ENCODE assay signal across 11 cellular contexts in genomic region chr1:44485933-44486475, GRCh38.
DNase-seq lines count a peak whose midpoint lies in the region; ATAC-seq and TF ChIP-seq lines count a peak whose summit lies in the region.
"Had no signal": no experiment of that assay in that cellular context is flagged by ENCODE, and none has a peak within 500 bp of the region (broad histone marks: within the 10 kb centered on the region; RNA-seq: fewer than 3 reads in every experiment).

No MANE protein-coding gene starts in this region.

- peak overlapping the region; percentile 84 for H3K9ac ChIP-seq in smooth muscle cell (ENCODE audit: low read depth)

- H3K4me1 ChIP-seq in SJCRH30: peaks cover 25% of the 10 kb centered on the region
- H3K4me1 ChIP-seq in right atrium auricular region: peaks cover 0 to 29% of the 10 kb centered on the region in 2 donors
- peaks cover 28% of the 10 kb centered on the region for H3K4me1 ChIP-seq in smooth muscle cell (ENCODE audit: low read depth)
- H3K4me1 ChIP-seq: Peyer's patch had no signal

- peak overlapping the region; percentile 5 for H2AFZ ChIP-seq in smooth muscle cell (ENCODE audit: low read depth)

- peak overlapping the region; percentile 95 for H3K27ac ChIP-seq in SJCRH30
- peak overlapping the region; percentile 74 to 77 for H3K27ac ChIP-seq in right atrium auricular region
- peak overlapping the region; percentile 91 for H3K27ac ChIP-seq in smooth muscle cell (ENCODE audit: low read depth)
- H3K27ac ChIP-seq: C4-2B, suprapubic skin had no signal

- 44% methylated on average over 5 of the region's 5 CpGs for WGBS in smooth muscle cell (ENCODE audit: low lambda C conversion rate)

- H3K27me3 ChIP-seq in H7 (ENCODE audit: control insufficient read depth, insufficient read depth, low read length): no peaks in the 10 kb centered on the region
- no peaks in the 10 kb centered on the region for H3K27me3 ChIP-seq in SJCRH30
- H3K27me3 ChIP-seq in right atrium auricular region: no peaks in the 10 kb centered on the region
- H3K27me3 ChIP-seq in smooth muscle cell (ENCODE audit: low read depth): no peaks in the 10 kb centered on the region
- H3K27me3 ChIP-seq: Peyer's patch had no signal

- no peak overlapping the region for H3K4me3 ChIP-seq in H7 (ENCODE audit: insufficient read depth, low read depth, low read length)
- peak overlapping the region; percentile 37 for H3K4me3 ChIP-seq in SJCRH30
- H3K4me3 ChIP-seq in right atrium auricular region: no peak overlapping the region
- peak overlapping the region; percentile 26 for H3K4me3 ChIP-seq in smooth muscle cell
- H3K4me3 ChIP-seq: Peyer's patch, suprapubic skin had no signal

- H3K4me2 ChIP-seq in smooth muscle cell: peak overlapping the region; percentile 81

- no peak for ATAC-seq in GM19467 (IDR thresholded peaks at IDR 0.05; ENCODE audit: unreplicated experiment)

- peaks cover 6% of the 10 kb centered on the region for H3F3A ChIP-seq in smooth muscle cell (ENCODE audit: low read depth)

- H3K79me2 ChIP-seq in smooth muscle cell (ENCODE audit: low read depth): no peaks in the 10 kb centered on the region

- DNase-seq in H7 (peak; percentile 6), SJCRH30 (peak in 1 of 2 experiments; percentile 54), right atrium auricular region (ENCODE audit: low spot score) (no peak), smooth muscle cell (lab: John Stamatoyannopoulos, UW; ENCODE audit: unreplicated experiment) (no peak), cerebellar nuclear complex (lab: John Stamatoyannopoulos, UW) (no peak), pons (ENCODE audit: low spot score) (no peak), cerebellum (ENCODE audit: low spot score) (no peak)
- DNase-seq: Peyer's patch had no signal

- H4K20me1 ChIP-seq in smooth muscle cell (ENCODE audit: low read depth): no peaks in the 10 kb centered on the region

- TF ChIP-seq CTCF in right atrium auricular region (IDR thresholded peaks at IDR 0.05) (no peak), smooth muscle cell (IDR thresholded peaks at IDR 0.05; ENCODE audit: borderline replicate concordance, insufficient read depth, poor library complexity, severe bottlenecking) (no peak)

- no peaks in the 10 kb centered on the region for H3K9me3 ChIP-seq in SJCRH30 (replicated peaks)
- no peaks in the 10 kb centered on the region for H3K9me3 ChIP-seq in right atrium auricular region
- H3K9me3 ChIP-seq in smooth muscle cell (replicated peaks; ENCODE audit: low read depth): no peaks in the 10 kb centered on the region
- H3K9me3 ChIP-seq: Peyer's patch, suprapubic skin had no signal

- no peaks in the 10 kb centered on the region for H3K36me3 ChIP-seq in H7 (replicated peaks; ENCODE audit: control insufficient read depth, insufficient read depth, low read length)
- H3K36me3 ChIP-seq in SJCRH30: no peaks in the 10 kb centered on the region
- H3K36me3 ChIP-seq in right atrium auricular region: no peaks in the 10 kb centered on the region
- no peaks in the 10 kb centered on the region for H3K36me3 ChIP-seq in smooth muscle cell (ENCODE audit: low read depth)
- H3K36me3 ChIP-seq: Peyer's patch, suprapubic skin had no signal

Comparison
In these comparisons a context has a peak if more than half of its experiments do, and no peak if none do; other contexts are left out.
1. H3K4me3 ChIP-seq: peak in SJCRH30 (single experiment) and smooth muscle cell (single experiment); none in H7 (single experiment) and right atrium auricular region (0 of 2).
2. Peak in every context shown above with its lines, with median percentiles within 50 percentile points of each other: H3K27ac ChIP-seq.